In the genomic region with DNA sequence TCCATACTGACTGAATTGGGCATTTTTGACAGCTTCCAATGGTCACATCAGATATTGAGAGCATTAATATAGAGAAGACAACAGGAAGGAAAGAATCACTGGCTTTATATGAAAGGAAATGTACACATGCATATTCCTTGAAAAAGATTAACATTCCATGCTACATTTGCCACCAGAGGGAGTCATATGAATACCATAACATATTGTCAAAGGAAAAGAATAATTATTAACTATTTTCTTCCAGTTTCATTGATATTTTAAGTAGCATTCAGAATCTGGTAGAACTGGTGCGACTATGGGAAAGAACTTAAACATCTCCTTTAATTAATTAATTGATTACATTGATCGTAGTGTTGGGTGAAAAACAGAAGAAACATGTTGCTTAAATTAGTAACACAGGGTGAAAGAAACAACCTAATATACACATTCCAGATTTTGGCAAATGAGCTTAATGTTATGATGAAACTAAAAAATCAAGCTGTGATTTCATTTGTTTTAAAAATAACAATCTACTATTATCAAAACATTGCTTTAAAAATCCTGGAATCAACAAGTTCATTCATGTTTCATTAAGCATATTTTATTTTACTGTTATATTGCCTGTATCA, we compare ENCODE assay signal across 8 cellular contexts.
A peak's percentile ranks its signal among the peaks of the same experiment; 100 is the strongest.
DNase-seq lines count a peak whose midpoint lies in the region; ATAC-seq and TF ChIP-seq lines count a peak whose summit lies in the region.

No MANE protein-coding gene starts in this region.

- TF ChIP-seq POLR2A in tibial nerve (IDR thresholded peaks at IDR 0.05): no peak
- TF ChIP-seq POLR2A in uterus (IDR thresholded peaks at IDR 0.05): no peak
- TF ChIP-seq POLR2A in suprapubic skin (IDR thresholded peaks at IDR 0.05): no peak

- no peak overlapping the region for H3K27ac ChIP-seq in left ventricle myocardium inferior (replicated peaks)
- no peak overlapping the region for H3K27ac ChIP-seq in upper lobe of right lung
- no peak overlapping the region for H3K27ac ChIP-seq in tibial nerve
- H3K27ac ChIP-seq in uterus: no peak overlapping the region
- H3K27ac ChIP-seq in suprapubic skin: no peak overlapping the region

- H3K36me3 ChIP-seq in left ventricle myocardium inferior (no peaks in the 10 kb centered on the region), upper lobe of right lung (no peaks in the 10 kb centered on the region), tibial nerve (no peaks in the 10 kb centered on the region), uterus (no peaks in the 10 kb centered on the region), suprapubic skin (no peaks in the 10 kb centered on the region)

- H3K4me3 ChIP-seq in left ventricle myocardium inferior: no peak overlapping the region
- H3K4me3 ChIP-seq in fibroblast of villous mesenchyme (ENCODE audit: low read depth, low read length): no peak overlapping the region
- H3K4me3 ChIP-seq in upper lobe of right lung: no peak overlapping the region
- no peak overlapping the region for H3K4me3 ChIP-seq in tibial nerve
- H3K4me3 ChIP-seq in uterus: no peak overlapping the region
- H3K4me3 ChIP-seq in suprapubic skin: no peak overlapping the region

- TF ChIP-seq EP300 in tibial nerve (IDR thresholded peaks at IDR 0.05): no peak
- no peak for TF ChIP-seq EP300 in suprapubic skin (IDR thresholded peaks at IDR 0.05)

- ATAC-seq in Right ventricle myocardium superior (ENCODE audit: poor library complexity): no peak
- ATAC-seq in upper lobe of right lung: peak; percentile 49

- peaks cover 12% of the 10 kb centered on the region for H3K4me1 ChIP-seq in left ventricle myocardium inferior
- no peaks in the 10 kb centered on the region for H3K4me1 ChIP-seq in upper lobe of right lung
- H3K4me1 ChIP-seq in tibial nerve: no peaks in the 10 kb centered on the region
- H3K4me1 ChIP-seq in uterus: no peaks in the 10 kb centered on the region
- H3K4me1 ChIP-seq in suprapubic skin: no peaks in the 10 kb centered on the region

- intact Hi-C loops in left ventricle myocardium inferior (cut with micrococcal nuclease): no loop called here
- intact Hi-C loops in Right ventricle myocardium superior (cut with DNase I): loop anchor here (10.0 kb wide), 1 partner anchor 270 kb away; no protein-coding TSS in a partner anchor
- intact Hi-C loops in upper lobe of right lung (cut with DNase I): no loop called here
- intact Hi-C loops in uterus (cut with DNase I; ENCODE audit: low total_unique reads): no loop called here

- H3K9me3 ChIP-seq in left ventricle myocardium inferior (replicated peaks): peaks cover 14% of the 10 kb centered on the region
- H3K9me3 ChIP-seq in upper lobe of right lung: no peaks in the 10 kb centered on the region
- H3K9me3 ChIP-seq in tibial nerve: no peaks in the 10 kb centered on the region
- H3K9me3 ChIP-seq in uterus: no peaks in the 10 kb centered on the region
- no peaks in the 10 kb centered on the region for H3K9me3 ChIP-seq in suprapubic skin

- H3K27me3 ChIP-seq in left ventricle myocardium inferior (ENCODE audit: low read depth) (no peaks in the 10 kb centered on the region), upper lobe of right lung (no peaks in the 10 kb centered on the region), tibial nerve (no peaks in the 10 kb centered on the region), uterus (no peaks in the 10 kb centered on the region), suprapubic skin (no peaks in the 10 kb centered on the region)

- TF ChIP-seq CTCF in left ventricle myocardium inferior (IDR thresholded peaks at IDR 0.05; ENCODE audit: borderline replicate concordance) (peak; percentile 55), fibroblast of villous mesenchyme (IDR thresholded peaks at IDR 0.05; ENCODE audit: insufficient read depth, low read depth, low read length) (peak; percentile 44), upper lobe of right lung (IDR thresholded peaks at IDR 0.05) (peak; percentile 50), tibial nerve (IDR thresholded peaks at IDR 0.05) (peak in 2 of 5 experiments; percentile 5 to 25), uterus (IDR thresholded peaks at IDR 0.05) (peak in 2 of 4 experiments; percentile 31 to 38), suprapubic skin (IDR thresholded peaks at IDR 0.05) (no peak)

- WGBS in tibial nerve, 2 donors: 42 to 57% methylated on average over 2 of the region's 2 CpGs
- 28% methylated on average over 2 of the region's 2 CpGs for WGBS in suprapubic skin

- DNase-seq in left ventricle myocardium inferior: no peak
- DNase-seq in Right ventricle myocardium superior: no peak
- peak; percentile 33 for DNase-seq in RPMI8226
- peak; percentile 38 for DNase-seq in fibroblast of villous mesenchyme (ENCODE audit: low read depth)
- no peak for DNase-seq in upper lobe of right lung
- DNase-seq in tibial nerve (ENCODE audit: low spot score in 2 of 2): no peak
- DNase-seq in uterus: no peak
- DNase-seq in suprapubic skin (ENCODE audit: low spot score in 2 of 2): no peak

Comparison
In these comparisons a context has a peak if more than half of its experiments do, and no peak if none do; other contexts are left out.
1. DNase-seq: peak in RPMI8226 (single experiment) and fibroblast of villous mesenchyme (single experiment); none in left ventricle myocardium inferior (single experiment), Right ventricle myocardium superior (single experiment), upper lobe of right lung (single experiment), tibial nerve (0 of 2), uterus (0 of 2) and suprapubic skin (0 of 2).
2. CTCF ChIP-seq: peak in left ventricle myocardium inferior (single experiment), fibroblast of villous mesenchyme (single experiment) and upper lobe of right lung (single experiment); none in suprapubic skin (0 of 2).